ENCODE assay signal across 12 cellular contexts in the genomic region with DNA sequence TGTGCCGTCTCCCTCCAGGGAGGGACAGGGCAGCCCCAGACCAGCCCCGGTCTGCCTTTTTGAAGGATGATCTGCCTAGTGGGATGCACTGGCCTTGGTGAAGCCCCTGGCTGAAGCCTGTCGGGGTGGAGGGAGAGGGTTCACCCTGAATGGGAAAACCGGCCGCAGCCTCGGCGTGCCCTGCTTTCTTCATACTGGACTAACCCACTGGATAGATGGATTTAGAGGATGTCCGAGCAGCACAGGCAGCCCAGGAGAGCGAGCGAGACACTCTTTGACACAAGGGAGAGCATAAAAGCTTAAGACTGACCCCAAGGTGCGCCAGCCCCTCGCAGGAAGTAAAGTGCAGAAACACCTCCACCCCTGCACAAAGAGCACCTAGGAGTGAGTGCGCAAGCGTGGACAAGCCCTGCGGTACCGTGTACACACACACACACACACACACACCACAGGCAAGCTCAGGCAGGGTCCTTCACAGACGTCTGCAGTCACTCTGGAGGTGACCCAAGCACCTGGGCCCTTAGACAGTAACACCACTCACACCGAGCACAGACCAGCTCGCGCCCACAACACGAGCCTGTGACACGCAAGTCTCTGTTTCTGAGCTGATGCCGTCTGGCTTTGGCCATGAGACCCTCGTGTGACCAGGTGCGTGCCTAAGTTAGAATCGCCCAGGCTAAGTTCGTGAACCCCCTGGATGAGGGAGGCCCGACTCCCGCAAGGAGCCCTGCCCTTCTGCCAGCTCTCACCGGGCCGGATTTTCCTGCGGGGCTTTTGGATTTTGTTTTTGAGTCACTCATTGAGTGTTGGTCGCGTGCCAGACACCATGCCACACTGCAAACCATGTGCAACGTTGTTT. TPM values are rescaled to one million over a fixed set of nuclear protein-coding genes. Genes with fewer than 3 reads are reported as not detected.
DNase-seq lines count a peak whose midpoint lies in the region; ATAC-seq, FAIRE-seq and TF ChIP-seq lines count a peak whose summit lies in the region.
"Had no signal": no experiment of that assay in that cellular context is flagged by ENCODE, and none has a peak within 500 bp of the region (broad histone marks: within the 10 kb centered on the region; RNA-seq: fewer than 3 reads in every experiment).

No MANE protein-coding gene starts in this region.

- peaks cover 2% of the 10 kb centered on the region for H3K36me3 Mint-ChIP-seq in astrocyte (ENCODE audit: low read depth, unreplicated experiment)
- peaks cover 6% of the 10 kb centered on the region for H3K36me3 Mint-ChIP-seq in endothelial cell (ENCODE audit: low read depth, unreplicated experiment)

- no peak for TF ChIP-seq EP300 in suprapubic skin (IDR thresholded peaks at IDR 0.05)

- peak overlapping the region; percentile 84 for H2AFZ ChIP-seq in astrocyte (ENCODE audit: low read depth, low read length)

- H3K4me3 ChIP-seq in astrocyte (ENCODE audit: insufficient read depth, low read depth, low read length) = no peak overlapping the region
- H3K4me3 ChIP-seq in lower lobe of right lung = no peak overlapping the region
- H3K4me3 ChIP-seq in suprapubic skin = no peak overlapping the region

- FAIRE-seq in astrocyte (lab: Jason Lieb, UNC) = no peak

- TF ChIP-seq POLR2A in suprapubic skin (IDR thresholded peaks at IDR 0.05) = no peak

- H3K27me3 Mint-ChIP-seq in astrocyte (ENCODE audit: low read depth, unreplicated experiment) = no peaks in the 10 kb centered on the region
- peaks cover 1% of the 10 kb centered on the region for H3K27me3 Mint-ChIP-seq in endothelial cell (ENCODE audit: unreplicated experiment)

- H3K27me3 ChIP-seq in astrocyte (ENCODE audit: insufficient read depth, low read length) (no peaks in the 10 kb centered on the region), lower lobe of right lung (ENCODE audit: low read depth) (no peaks in the 10 kb centered on the region), suprapubic skin (no peaks in the 10 kb centered on the region)

- TF ChIP-seq CTCF in astrocyte (IDR thresholded peaks at IDR 0.05; ENCODE audit: insufficient read depth, low read depth, low read length) (no peak), lower lobe of right lung (IDR thresholded peaks at IDR 0.05) (no peak), suprapubic skin (IDR thresholded peaks at IDR 0.05) (no peak), endothelial cell (IDR thresholded peaks at IDR 0.05; ENCODE audit: unreplicated experiment) (no peak)

- intact Hi-C loops in lower lobe of right lung (cut with DNase I) = no loop called here

- no peaks in the 10 kb centered on the region for H4K20me1 ChIP-seq in astrocyte (ENCODE audit: insufficient read depth, low read length)

- H3K79me2 ChIP-seq in astrocyte (ENCODE audit: insufficient read depth, low read length) = no peaks in the 10 kb centered on the region

- peaks cover 3% of the 10 kb centered on the region for H3K4me1 Mint-ChIP-seq in astrocyte (ENCODE audit: low read depth, unreplicated experiment)
- peaks cover 13% of the 10 kb centered on the region for H3K4me1 Mint-ChIP-seq in endothelial cell (ENCODE audit: unreplicated experiment)

- WGBS in suprapubic skin = 62% methylated on average over 28 of the region's 35 CpGs

- peak overlapping the region; percentile 23 for H3K9ac ChIP-seq in astrocyte (ENCODE audit: low read length)

- H3K9me3 ChIP-seq in astrocyte (ENCODE audit: insufficient read depth, low read depth, low read length) = no peaks in the 10 kb centered on the region
- H3K9me3 ChIP-seq in lower lobe of right lung = no peaks in the 10 kb centered on the region
- H3K9me3 ChIP-seq in suprapubic skin = no peaks in the 10 kb centered on the region

- H3K4me3 Mint-ChIP-seq in astrocyte (ENCODE audit: unreplicated experiment) (no peak overlapping the region), endothelial cell (ENCODE audit: unreplicated experiment) (no peak overlapping the region)

- H3K36me3 ChIP-seq in astrocyte (ENCODE audit: insufficient read depth, low read length) (no peaks in the 10 kb centered on the region), lower lobe of right lung (peaks cover 12% of the 10 kb centered on the region), suprapubic skin (peaks cover 2% of the 10 kb centered on the region)

- H3K27ac ChIP-seq in astrocyte (ENCODE audit: low read depth, low read length) (peak overlapping the region; percentile 21), lower lobe of right lung (peak overlapping the region; percentile 58), suprapubic skin (peak overlapping the region; percentile 86)

- peak; percentile 31 for ATAC-seq in HG03175 (IDR thresholded peaks at IDR 0.05; ENCODE audit: unreplicated experiment)
- peak; percentile 50 to 74 for ATAC-seq in lower lobe of right lung
- ATAC-seq in GM18498 (IDR thresholded peaks at IDR 0.05; ENCODE audit: unreplicated experiment) = no peak
- no peak for ATAC-seq in GM18873 (IDR thresholded peaks at IDR 0.05; ENCODE audit: low FRiP score, unreplicated experiment)

- peaks cover 26% of the 10 kb centered on the region for H3K4me1 ChIP-seq in astrocyte (ENCODE audit: insufficient read depth, low read length)
- H3K4me1 ChIP-seq in lower lobe of right lung = peaks cover 48% of the 10 kb centered on the region
- H3K4me1 ChIP-seq in suprapubic skin = peaks cover 51% of the 10 kb centered on the region

- DNase-seq in astrocyte (ENCODE audit: low read depth) (no peak), lower lobe of right lung (no peak), suprapubic skin (ENCODE audit: low spot score in 2 of 2) (no peak), NCI-H526 (lab: John Stamatoyannopoulos, UW) (no peak), endothelial cell (ENCODE audit: low spot score) (no peak)
- DNase-seq: activated T-cell treated with anti-CD3 and anti-CD28 coated beads, Interleukin-2, amount 50 U/mL, for 48 hours had no signal

- H3K27ac Mint-ChIP-seq in astrocyte (ENCODE audit: unreplicated experiment) = peak overlapping the region; percentile 58
- no peak overlapping the region for H3K27ac Mint-ChIP-seq in endothelial cell (ENCODE audit: unreplicated experiment)

- peak overlapping the region; percentile 76 for H3K4me2 ChIP-seq in astrocyte (ENCODE audit: low read length)

- H3K9me3 Mint-ChIP-seq in astrocyte (ENCODE audit: unreplicated experiment) = peaks cover 2% of the 10 kb centered on the region
- no peaks in the 10 kb centered on the region for H3K9me3 Mint-ChIP-seq in endothelial cell (ENCODE audit: unreplicated experiment)

RNA-seq across cellular contexts. Expression of a gene that starts 11.3 kb away (rescaled TPM):
- total RNA-seq in astrocyte (7.0 and 9.9 TPM in 2 replicates), lower lobe of right lung (48.1 TPM), suprapubic skin (100 to 1,000 TPM in 2 of 4 donors, 10 to 100 TPM in 2; 81.7 to 146 (median 116) TPM), endothelial cell (ENCODE audit: unreplicated experiment) (11.2 TPM)

RNA-seq across cellular contexts. Expression of a gene that starts 21.3 kb away (rescaled TPM):
- total RNA-seq in astrocyte (49.6 and 50.7 TPM in 2 replicates), lower lobe of right lung (80.8 TPM), suprapubic skin (10 to 100 TPM; 16.2 to 41.9 (median 29.7) TPM), endothelial cell (ENCODE audit: unreplicated experiment) (19.8 TPM)

RNA-seq across cellular contexts. Expression of a gene that starts 21.6 kb away (rescaled TPM):
- total RNA-seq in astrocyte = 4.1 and 6.0 TPM in 2 replicates
- 13.1 TPM for total RNA-seq in lower lobe of right lung
- 1 to 10 TPM; 2.2 to 3.6 (median 2.9) TPM for total RNA-seq in suprapubic skin
- 7.7 TPM for total RNA-seq in endothelial cell (ENCODE audit: unreplicated experiment)

RNA-seq across cellular contexts. Expression of a gene that starts 36.9 kb away (rescaled TPM):
- 0.14 TPM in 1 of 2 replicates, not detected in the other for total RNA-seq in astrocyte
- not detected for total RNA-seq in lower lobe of right lung
- under 1 TPM in 1 of 4 donors, not detected in 3; 0.21 TPM for total RNA-seq in suprapubic skin
- total RNA-seq in endothelial cell (ENCODE audit: unreplicated experiment) = not detected
- total RNA-seq: glomerular endothelial cell, mesenteric fat pad, skeletal muscle tissue had no signal

RNA-seq across cellular contexts. Expression of a gene that starts 53.0 kb away (rescaled TPM):
- 98.5 and 98.6 TPM in 2 replicates for total RNA-seq in astrocyte
- total RNA-seq in lower lobe of right lung = 73.4 TPM
- total RNA-seq in suprapubic skin = 10 to 100 TPM; 49.2 to 71.3 (median 61.4) TPM
- total RNA-seq in endothelial cell (ENCODE audit: unreplicated experiment) = 69.0 TPM

Comparison
In these comparisons a context has a peak if more than half of its experiments do, and no peak if none do; other contexts are left out.
1. ATAC-seq: peak in HG03175 (single experiment) and lower lobe of right lung (2 of 2); none in GM18498 (single experiment) and GM18873 (single experiment).
2. H3K27ac ChIP-seq: peak in every context shown above with its lines; median percentile 86 in suprapubic skin; 58 in lower lobe of right lung; 21 in astrocyte.